8 cellular contexts compared by ENCODE assay signal in the genomic region with DNA sequence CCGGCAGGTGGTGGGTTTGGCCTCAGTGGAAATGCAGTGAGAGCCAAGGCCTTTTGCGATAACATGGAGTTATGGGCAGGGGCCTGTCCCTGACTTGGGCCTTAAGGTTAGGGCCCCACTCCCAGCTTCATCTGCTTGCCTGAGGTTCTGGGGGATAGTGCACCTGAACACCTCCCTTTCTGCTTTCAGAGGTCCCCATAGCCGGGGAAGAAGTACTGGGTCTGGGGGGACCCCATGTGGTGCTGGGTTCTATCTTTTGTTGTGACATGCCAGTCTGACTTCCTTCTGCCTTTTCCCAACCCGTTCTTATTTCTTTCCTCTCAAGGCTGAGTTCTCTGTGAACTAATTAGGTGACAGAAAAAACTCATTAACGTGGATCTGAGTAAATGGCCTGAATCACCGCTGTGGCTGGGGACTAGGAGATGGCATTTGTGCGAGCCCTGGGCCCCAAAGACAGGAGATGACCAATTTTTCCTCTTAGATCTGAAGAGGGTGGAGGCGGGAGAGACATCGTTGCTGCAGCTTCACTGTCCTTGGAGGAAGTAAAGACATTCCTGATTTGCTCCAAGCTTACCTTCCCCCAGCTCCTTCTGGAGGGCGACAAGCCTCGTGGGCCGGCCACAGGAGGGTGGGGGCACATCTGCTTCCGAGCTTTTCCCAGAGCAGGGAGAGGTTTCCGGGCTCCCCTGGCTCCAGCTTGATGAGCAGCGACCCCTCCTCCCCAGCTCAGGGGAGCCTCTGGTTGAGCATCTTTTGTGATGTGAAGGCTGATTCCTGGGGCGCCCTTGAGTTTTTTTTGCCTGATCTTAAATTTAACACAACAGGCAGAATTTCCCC. TPM values are rescaled to one million over a fixed set of nuclear protein-coding genes. Genes with fewer than 3 reads are reported as not detected.
DNase-seq lines count a peak whose midpoint lies in the region; ATAC-seq, FAIRE-seq and TF ChIP-seq lines count a peak whose summit lies in the region.

No MANE protein-coding gene starts in this region.

- H3K27me3 ChIP-seq in BJ (ENCODE audit: control insufficient read depth, insufficient read depth, low read length) (no peaks in the 10 kb centered on the region), HUES6 (ENCODE audit: control insufficient read depth, insufficient read depth, low read length) (peaks cover 36% of the 10 kb centered on the region), bronchial epithelial cell (ENCODE audit: control insufficient read depth, insufficient read depth, low read length) (no peaks in the 10 kb centered on the region)

- no peak for TF ChIP-seq CTCF in BJ (IDR thresholded peaks at IDR 0.05; ENCODE audit: insufficient read depth, low read depth, low read length)
- TF ChIP-seq CTCF in bronchial epithelial cell (IDR thresholded peaks at IDR 0.05; ENCODE audit: insufficient read depth, low read length, severe bottlenecking): no peak
- TF ChIP-seq CTCF in mesothelial cell of epicardium (IDR thresholded peaks at IDR 0.05; ENCODE audit: unreplicated experiment): no peak

- ATAC-seq in HG03097 (IDR thresholded peaks at IDR 0.05; ENCODE audit: low FRiP score, unreplicated experiment) (no peak), HG02852 (IDR thresholded peaks at IDR 0.05; ENCODE audit: unreplicated experiment) (no peak)
- ATAC-seq in activated CD4-positive, CD25-positive, alpha-beta regulatory T cell treated with anti-CD3 and anti-CD28 coated beads, Interleukin-2, amount 50 U/mL, for 24 hours: no peak

- H3K36me3 ChIP-seq in BJ (ENCODE audit: control insufficient read depth, insufficient read depth, low read length) (peaks cover 2% of the 10 kb centered on the region; the same call in 1 of the 2 replicates), HUES6 (ENCODE audit: control insufficient read depth, insufficient read depth, low read length) (no peaks in the 10 kb centered on the region), bronchial epithelial cell (ENCODE audit: control insufficient read depth, insufficient read depth, low read length) (peaks cover 1% of the 10 kb centered on the region)

- H3K4me1 Mint-ChIP-seq in mesothelial cell of epicardium: peaks cover 33% of the 10 kb centered on the region

- H3K9me3 Mint-ChIP-seq in mesothelial cell of epicardium: no peaks in the 10 kb centered on the region

- peaks cover 2% of the 10 kb centered on the region for H3K36me3 Mint-ChIP-seq in mesothelial cell of epicardium

- H3K4me1 ChIP-seq in HUES6 (ENCODE audit: control insufficient read depth, insufficient read depth, low read length): peaks cover 38% of the 10 kb centered on the region

- no peaks in the 10 kb centered on the region for H3K9me3 ChIP-seq in HUES6 (ENCODE audit: control insufficient read depth, insufficient read depth, low read depth, low read length)

- FAIRE-seq in bronchial epithelial cell (lab: Jason Lieb, UNC): no peak

- peak overlapping the region; percentile 91 for H3K4me3 ChIP-seq in BJ (ENCODE audit: low read depth, low read length)
- H3K4me3 ChIP-seq in HUES6 (ENCODE audit: low read depth, low read length): peak overlapping the region; percentile 72
- peak overlapping the region; percentile 74 for H3K4me3 ChIP-seq in bronchial epithelial cell (ENCODE audit: low read depth, low read length)

- DNase-seq in BJ (ENCODE audit: low read depth) (no peak), bronchial epithelial cell (ENCODE audit: low read depth) (no peak), mesothelial cell of epicardium (ENCODE audit: low spot score in 2 of 2, unreplicated experiment in 2 of 2) (no peak), HCEC 1CT (no peak)

- H3K27ac ChIP-seq in HUES6 (ENCODE audit: low read depth, low read length): no peak overlapping the region

- peak overlapping the region; percentile 64 for H3K4me3 Mint-ChIP-seq in mesothelial cell of epicardium

- H3K9ac ChIP-seq in HUES6 (ENCODE audit: low read length): peak overlapping the region; percentile 80

- CTCF ChIA-PET in BJ (lab: Yijun Ruan, JAX): interaction anchor here (0.5 to 12.9 kb wide), 8 partner anchors 22 to 110 kb away, joined by 3 to 143 read pairs (median 4); no protein-coding TSS in a partner anchor

- POLR2A ChIA-PET in BJ (lab: Charles Lee): interaction anchor here (0.6 kb wide), 1 partner anchor 109 kb away, joined by 3 read pairs; no protein-coding TSS in a partner anchor

- H3K27me3 Mint-ChIP-seq in mesothelial cell of epicardium (ENCODE audit: low read depth): no peaks in the 10 kb centered on the region

- H3K27ac Mint-ChIP-seq in mesothelial cell of epicardium: peak overlapping the region; percentile 44

RNA-seq across cellular contexts. Expression of a gene that starts 2.0 kb away (rescaled TPM):
- polyA plus RNA-seq in BJ (2011; rRNA removed): 43.9 and 52.1 TPM in 2 replicates
- polyA minus RNA-seq in BJ (2011; rRNA and poly(A)+ RNA removed): 47.5 and 61.8 TPM in 2 replicates
- total RNA-seq in bronchial epithelial cell: 52.7 and 61.1 TPM in 2 replicates
- 134 to 146 TPM (median 141 TPM) in 3 replicates for total RNA-seq in mesothelial cell of epicardium

RNA-seq across cellular contexts. Expression of a gene that starts 4.9 kb away (rescaled TPM):
- 13.6 and 27.8 TPM in 2 replicates for polyA plus RNA-seq in BJ (2011; rRNA removed)
- 4.6 and 5.9 TPM in 2 replicates for polyA minus RNA-seq in BJ (2011; rRNA and poly(A)+ RNA removed)
- total RNA-seq in bronchial epithelial cell (9.0 and 11.6 TPM in 2 replicates), mesothelial cell of epicardium (34.7 to 38.4 TPM (median 36.5 TPM) in 3 replicates)

RNA-seq across cellular contexts. Expression of a gene that starts 7.6 kb away (rescaled TPM):
- 49.3 and 89.9 TPM in 2 replicates for polyA plus RNA-seq in BJ (2011; rRNA removed)
- 53.0 and 72.2 TPM in 2 replicates for polyA minus RNA-seq in BJ (2011; rRNA and poly(A)+ RNA removed)
- 51.6 and 65.8 TPM in 2 replicates for total RNA-seq in bronchial epithelial cell
- total RNA-seq in mesothelial cell of epicardium: 86.8 to 97.6 TPM (median 92.5 TPM) in 3 replicates

RNA-seq across cellular contexts. Expression of a gene that starts 28.8 kb away (rescaled TPM):
- polyA plus RNA-seq in BJ (2011; rRNA removed): 59.0 and 86.1 TPM in 2 replicates
- polyA minus RNA-seq in BJ (2011; rRNA and poly(A)+ RNA removed): 74.3 and 109 TPM in 2 replicates
- 33.2 and 38.9 TPM in 2 replicates for total RNA-seq in bronchial epithelial cell
- 236 to 249 TPM (median 243 TPM) in 3 replicates for total RNA-seq in mesothelial cell of epicardium

RNA-seq across cellular contexts. Expression of a gene that starts 30.5 kb away (rescaled TPM):
- 30.0 and 33.2 TPM in 2 replicates for polyA plus RNA-seq in BJ (2011; rRNA removed)
- 15.3 and 33.8 TPM in 2 replicates for polyA minus RNA-seq in BJ (2011; rRNA and poly(A)+ RNA removed)
- total RNA-seq in bronchial epithelial cell (11.6 and 12.4 TPM in 2 replicates), mesothelial cell of epicardium (17.0 to 17.5 TPM (median 17.4 TPM) in 3 replicates)
